ENCODE assay signal across 8 cellular contexts in genomic region chr2:98912221-98912851, GRCh38. TPM values are rescaled to one million over a fixed set of nuclear protein-coding genes. Genes with fewer than 3 reads are reported as not detected.
A peak's percentile ranks its signal among the peaks of the same experiment; 100 is the strongest.
DNase-seq lines count a peak whose midpoint lies in the region; ATAC-seq and TF ChIP-seq lines count a peak whose summit lies in the region.

No MANE protein-coding gene starts in this region.

- no peak overlapping the region for H3K27ac Mint-ChIP-seq in natural killer cell treated with Interleukin-12 subunit alpha and Interleukin-12 subunit beta and Interleukin-15 and Interleukin-18, amount 100 ng/mL, for 72 hours

- peak overlapping the region; percentile 71 for H3K4me2 ChIP-seq in mammary epithelial cell (ENCODE audit: insufficient read depth, low read depth, low read length)

- no peaks in the 10 kb centered on the region for H3K27me3 ChIP-seq in mammary epithelial cell (ENCODE audit: insufficient read depth, low read length)

- CTCF ChIA-PET in mammary epithelial cell (lab: Charles Lee; ENCODE audit: low non-redundant PET) (no interaction called here), HEK293T (lab: Yijun Ruan, JAX) (no interaction called here)

- no peaks in the 10 kb centered on the region for H3K79me2 ChIP-seq in mammary epithelial cell (ENCODE audit: insufficient read depth, low read length)

- H3K27me3 Mint-ChIP-seq in natural killer cell treated with Interleukin-12 subunit alpha and Interleukin-12 subunit beta and Interleukin-15 and Interleukin-18, amount 100 ng/mL, for 72 hours, result peaks cover 35 to 39% of the 10 kb centered on the region in 2 donors

- no peaks in the 10 kb centered on the region for H3K9me3 ChIP-seq in mammary epithelial cell (replicated peaks; ENCODE audit: insufficient read depth, low read length)

- H3K9ac ChIP-seq in mammary epithelial cell (ENCODE audit: insufficient read depth, low read length), result peak overlapping the region; percentile 71

- WGBS in mammary epithelial cell (ENCODE audit: low coverage, missing lambda C conversion rate), result 2% methylated on average over 10 of the region's 18 CpGs

- peak overlapping the region; percentile 92 for H3K27ac ChIP-seq in mammary epithelial cell (ENCODE audit: insufficient read depth, low read depth, low read length)

- H3K36me3 Mint-ChIP-seq in natural killer cell treated with Interleukin-12 subunit alpha and Interleukin-12 subunit beta and Interleukin-15 and Interleukin-18, amount 100 ng/mL, for 72 hours, result no peaks in the 10 kb centered on the region

- POLR2A ChIA-PET in HEK293T (lab: Yijun Ruan, JAX), result no interaction called here

- no TSS peak for BruUV-seq in mammary epithelial cell (replicated peaks; lab: Mats Ljungman, UMichigan)

- peaks cover 4 to 9% of the 10 kb centered on the region in 2 donors for H3K4me1 Mint-ChIP-seq in natural killer cell treated with Interleukin-12 subunit alpha and Interleukin-12 subunit beta and Interleukin-15 and Interleukin-18, amount 100 ng/mL, for 72 hours (ENCODE audit: low read depth in 2 of 2)

- in situ Hi-C loops in mammary epithelial cell (cut with MboI; ENCODE audit: low sequenced_read_pairs in 2 of 2), result no loop called here

- H3K36me3 ChIP-seq in mammary epithelial cell (ENCODE audit: insufficient read depth, low read length), result no peaks in the 10 kb centered on the region

- no peak for TF ChIP-seq CTCF in mammary epithelial cell (conservative IDR thresholded peaks at IDR 0.05 in 1 of 2, IDR thresholded peaks at IDR 0.05 in 1 of 2; ENCODE audit: extremely low read depth in 1 of 2, insufficient read depth in 1 of 2, low read depth in 1 of 2, low read length in 2 of 2)

- DNase-seq in COLO668 (lab: John Stamatoyannopoulos, UW; ENCODE audit: unreplicated experiment), result peak; percentile 89
- DNase-seq in NCI-H2029 (lab: John Stamatoyannopoulos, UW), result peak; percentile 87
- peak; percentile 86 for DNase-seq in mammary epithelial cell
- peak; percentile 37 for DNase-seq in medulla oblongata (ENCODE audit: extremely low spot score)
- no peak for DNase-seq in HEK293T (ENCODE audit: extremely low spot score)
- DNase-seq in natural killer cell treated with Interleukin-12 subunit alpha and Interleukin-12 subunit beta and Interleukin-15 and Interleukin-18, amount 100 ng/mL, for 72 hours (ENCODE audit: low spot score), result no peak

- H3K4me3 Mint-ChIP-seq in natural killer cell treated with Interleukin-12 subunit alpha and Interleukin-12 subunit beta and Interleukin-15 and Interleukin-18, amount 100 ng/mL, for 72 hours, result no peak overlapping the region

- peak overlapping the region; percentile 16 for H2AFZ ChIP-seq in mammary epithelial cell (ENCODE audit: low read depth, low read length)

- intact Hi-C loops in mammary epithelial cell (cut with micrococcal nuclease), result loop anchor here (1.0 to 10.0 kb wide), 6 partner anchors 40 to 265 kb away; partner anchors contain the start of gene MGAT4A

- dilution Hi-C loops in mammary epithelial cell (cut with HindIII; ENCODE audit: low sequenced_read_pairs), result no loop called here

- H3K4me1 ChIP-seq in mammary epithelial cell (ENCODE audit: insufficient read depth, low read length), result peaks cover 92% of the 10 kb centered on the region

- peak overlapping the region in 1 of 3 experiments; percentile 24 for H3K4me3 ChIP-seq in mammary epithelial cell (replicated peaks in 1 of 3; ENCODE audit: insufficient read depth in 1 of 3, low read depth in 2 of 3, low read length in 3 of 3)

- H3K9me3 Mint-ChIP-seq in natural killer cell treated with Interleukin-12 subunit alpha and Interleukin-12 subunit beta and Interleukin-15 and Interleukin-18, amount 100 ng/mL, for 72 hours, result no peaks in the 10 kb centered on the region

- no peak for ATAC-seq in GM21825 (IDR thresholded peaks at IDR 0.05; ENCODE audit: unreplicated experiment)
- no peak for ATAC-seq in natural killer cell treated with Interleukin-12 subunit alpha and Interleukin-12 subunit beta and Interleukin-15 and Interleukin-18, amount 100 ng/mL, for 72 hours
- ATAC-seq in GM19324 (IDR thresholded peaks at IDR 0.05; ENCODE audit: low FRiP score, unreplicated experiment), result no peak

- H4K20me1 ChIP-seq in mammary epithelial cell (ENCODE audit: insufficient read depth, low read length), result no peaks in the 10 kb centered on the region

TF ChIP-seq in HEK293T, 16 proteins besides CTCF, POLR2A, EP300 and RAD21:
- TF ChIP-seq ELF4 (IDR thresholded peaks at IDR 0.05) (no peak), BHLHE40 (IDR thresholded peaks at IDR 0.05; ENCODE audit: borderline replicate concordance) (no peak), SUZ12 (IDR thresholded peaks at IDR 0.05) (no peak), SP1 (IDR thresholded peaks at IDR 0.05) (no peak), PKNOX1 (IDR thresholded peaks at IDR 0.05) (no peak), ARNT (IDR thresholded peaks at IDR 0.05) (no peak), FOXA1 (IDR thresholded peaks at IDR 0.05) (no peak), FOXK2 (IDR thresholded peaks at IDR 0.05) (no peak), L3MBTL2 (conservative IDR thresholded peaks at IDR 0.05) (no peak), FOXM1 (IDR thresholded peaks at IDR 0.05; ENCODE audit: borderline replicate concordance) (no peak), HDGF (IDR thresholded peaks at IDR 0.05; ENCODE audit: borderline replicate concordance) (no peak), NFRKB (IDR thresholded peaks at IDR 0.05) (no peak), TARDBP (IDR thresholded peaks at IDR 0.05) (no peak), ZNF384 (IDR thresholded peaks at IDR 0.05) (no peak), LEF1 (IDR thresholded peaks at IDR 0.05; ENCODE audit: borderline replicate concordance) (no peak)

RNA-seq across cellular contexts. Expression of gene CRACDL, which starts 23.7 kb away (rescaled TPM):
- total RNA-seq in mammary epithelial cell, result 1 to 10 TPM; 4.5 to 8.5 TPM
- polyA plus RNA-seq in mammary epithelial cell, result 4.7 TPM
- 27.0 TPM for polyA minus RNA-seq in mammary epithelial cell
- total RNA-seq in natural killer cell treated with Interleukin-12 subunit alpha and Interleukin-12 subunit beta and Interleukin-15 and Interleukin-18, amount 100 ng/mL, for 72 hours, result under 1 TPM in 1 of 2 donors, not detected in 1; 0.22 TPM

Comparison
In these comparisons a context has a peak if more than half of its experiments do, and no peak if none do; other contexts are left out.
1. DNase-seq: peak in COLO668 (single experiment), NCI-H2029 (single experiment), mammary epithelial cell (single experiment) and medulla oblongata (single experiment); none in HEK293T (single experiment) and natural killer cell treated with Interleukin-12 subunit alpha and Interleukin-12 subunit beta and Interleukin-15 and Interleukin-18, amount 100 ng/mL, for 72 hours (single experiment).
2. RNA of gene CRACDL, which starts 23.7 kb away (total RNA-seq): 4.5 to 8.5 TPM in mammary epithelial cell; 0.22 TPM in natural killer cell treated with Interleukin-12 subunit alpha and Interleukin-12 subunit beta and Interleukin-15 and Interleukin-18, amount 100 ng/mL, for 72 hours; every median in the first group is over 4 times any median in the second.